In the genomic region with DNA sequence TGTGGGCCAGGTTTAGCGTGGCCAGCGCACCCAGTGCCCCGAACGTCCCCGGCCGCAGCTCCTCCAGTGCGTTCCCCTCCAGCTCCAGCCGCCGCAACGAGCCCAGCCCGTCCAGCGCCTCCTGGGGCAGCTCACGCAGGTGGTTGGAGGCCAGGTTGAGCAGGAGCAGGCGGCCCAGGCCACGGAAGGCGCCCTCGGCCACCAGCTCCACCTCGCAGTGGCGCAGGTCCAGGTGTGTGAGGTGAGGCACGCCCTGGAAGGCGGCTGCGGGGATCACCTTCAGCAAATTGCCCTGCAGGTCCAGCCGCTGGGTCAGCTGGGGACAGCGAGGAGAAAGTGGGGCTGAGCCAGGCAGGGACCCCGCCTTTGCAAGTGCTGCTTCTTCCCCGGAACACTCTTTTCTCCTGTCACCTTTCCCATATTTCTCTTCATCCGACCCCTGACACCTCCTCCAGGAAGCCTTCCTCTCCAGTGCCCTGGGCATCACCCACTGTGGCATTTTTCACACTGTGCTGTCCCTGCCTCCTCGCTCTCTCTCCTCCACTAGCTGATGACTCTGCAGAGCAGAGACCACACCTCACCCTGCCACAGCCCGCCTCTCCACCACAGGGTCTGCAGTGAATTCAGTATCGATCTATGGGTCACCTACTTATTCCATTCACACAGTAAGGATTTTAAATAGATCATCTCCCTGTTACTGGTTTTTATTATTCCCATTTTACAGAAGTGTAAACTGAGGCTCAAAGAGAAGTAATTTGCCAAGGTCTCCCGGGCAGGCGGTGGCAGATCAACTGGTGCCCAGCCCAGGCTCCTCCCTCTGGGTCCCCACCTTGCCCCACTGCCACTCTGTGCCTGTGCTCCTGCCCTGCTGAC, we compare ENCODE assay signal across 11 cellular contexts. TPM values are rescaled to one million over a fixed set of nuclear protein-coding genes. Genes with fewer than 3 reads are reported as not detected.
DNase-seq lines count a peak whose midpoint lies in the region; ATAC-seq and TF ChIP-seq lines count a peak whose summit lies in the region.
"Had no signal": no experiment of that assay in that cellular context is flagged by ENCODE, and none has a peak within 500 bp of the region (broad histone marks: within the 10 kb centered on the region; RNA-seq: fewer than 3 reads in every experiment).

No MANE protein-coding gene starts in this region.

- peak overlapping the region; percentile 49 for H3K4me3 Mint-ChIP-seq in activated T-cell treated with anti-CD3 and anti-CD28 coated beads, Interleukin-2, amount 50 U/mL, for 24 hours
- peak overlapping the region; percentile 9 for H3K4me3 Mint-ChIP-seq in activated naive CD8-positive, alpha-beta T cell treated with anti-CD3 and anti-CD28 coated beads for 36 hours

- no peak for DNase-seq in activated T-cell treated with anti-CD3 and anti-CD28 coated beads, Interleukin-2, amount 50 U/mL, for 24 hours
- DNase-seq in activated T-cell treated with anti-CD3 and anti-CD28 coated beads for 4 hours = no peak
- DNase-seq in activated naive CD8-positive, alpha-beta T cell treated with anti-CD3 and anti-CD28 coated beads for 36 hours = no peak
- peak in 1 of 2 donors; percentile 14 for DNase-seq in left colon
- DNase-seq in suprapubic skin (ENCODE audit: low spot score in 2 of 2) = no peak
- no peak for DNase-seq in DMS79 (lab: John Stamatoyannopoulos, UW)
- DNase-seq in COR-L47 (lab: John Stamatoyannopoulos, UW) = no peak
- DNase-seq: Kasumi-1, NCI-H510A had no signal

- peak; percentile 14 for ATAC-seq in left colon
- ATAC-seq in GM19467 (IDR thresholded peaks at IDR 0.05; ENCODE audit: unreplicated experiment) = no peak
- ATAC-seq: SK-N-SH treated with all-trans-retinoic acid at 6 μM for 48 hours had no signal

- TF ChIP-seq CTCF in suprapubic skin (IDR thresholded peaks at IDR 0.05) = no peak

- no peaks in the 10 kb centered on the region for H3K36me3 ChIP-seq in suprapubic skin

- H3K4me1 Mint-ChIP-seq in activated T-cell treated with anti-CD3 and anti-CD28 coated beads, Interleukin-2, amount 50 U/mL, for 24 hours (ENCODE audit: low read depth) = peaks cover 11% of the 10 kb centered on the region
- H3K4me1 Mint-ChIP-seq in activated naive CD8-positive, alpha-beta T cell treated with anti-CD3 and anti-CD28 coated beads for 36 hours = peaks cover 2% of the 10 kb centered on the region

- peaks cover 3% of the 10 kb centered on the region for H3K36me3 Mint-ChIP-seq in activated T-cell treated with anti-CD3 and anti-CD28 coated beads, Interleukin-2, amount 50 U/mL, for 24 hours (ENCODE audit: low read depth)
- peaks cover 2% of the 10 kb centered on the region for H3K36me3 Mint-ChIP-seq in activated naive CD8-positive, alpha-beta T cell treated with anti-CD3 and anti-CD28 coated beads for 36 hours

- H3K9me3 ChIP-seq in suprapubic skin = no peaks in the 10 kb centered on the region

- 72% methylated on average over 23 of the region's 32 CpGs for WGBS in suprapubic skin

- H3K4me1 ChIP-seq in suprapubic skin = peaks cover 30% of the 10 kb centered on the region

- no peak for TF ChIP-seq POLR2A in suprapubic skin (IDR thresholded peaks at IDR 0.05)

- intact Hi-C loops in left colon (cut with DNase I, micrococcal nuclease) = no loop called here

- peak overlapping the region; percentile 66 for H3K27ac ChIP-seq in suprapubic skin

- H3K9me3 Mint-ChIP-seq in activated T-cell treated with anti-CD3 and anti-CD28 coated beads, Interleukin-2, amount 50 U/mL, for 24 hours = no peaks in the 10 kb centered on the region
- H3K9me3 Mint-ChIP-seq in activated naive CD8-positive, alpha-beta T cell treated with anti-CD3 and anti-CD28 coated beads for 36 hours = no peaks in the 10 kb centered on the region

- no peaks in the 10 kb centered on the region for H3K27me3 Mint-ChIP-seq in activated T-cell treated with anti-CD3 and anti-CD28 coated beads, Interleukin-2, amount 50 U/mL, for 24 hours
- no peaks in the 10 kb centered on the region for H3K27me3 Mint-ChIP-seq in activated naive CD8-positive, alpha-beta T cell treated with anti-CD3 and anti-CD28 coated beads for 36 hours

- TF ChIP-seq EP300 in suprapubic skin (IDR thresholded peaks at IDR 0.05) = no peak

- H3K27ac Mint-ChIP-seq in activated T-cell treated with anti-CD3 and anti-CD28 coated beads, Interleukin-2, amount 50 U/mL, for 24 hours = peak overlapping the region; percentile 62
- H3K27ac Mint-ChIP-seq in activated naive CD8-positive, alpha-beta T cell treated with anti-CD3 and anti-CD28 coated beads for 36 hours = no peak overlapping the region

- H3K4me3 ChIP-seq in suprapubic skin = peak overlapping the region; percentile 69

- no peaks in the 10 kb centered on the region for H3K27me3 ChIP-seq in suprapubic skin

RNA-seq across cellular contexts. Expression of gene CHADL, which starts 1.9 kb away (rescaled TPM):
- under 1 TPM; 0.22 to 0.39 TPM for total RNA-seq in activated naive CD8-positive, alpha-beta T cell treated with anti-CD3 and anti-CD28 coated beads for 36 hours
- 1 to 10 TPM in 1 of 2 donors, under 1 TPM in 1; 0.61 to 2.6 TPM for total RNA-seq in left colon
- 10 to 100 TPM in 3 of 4 donors, 1 to 10 TPM in 1; 9.5 to 18.8 (median 15.7) TPM for total RNA-seq in suprapubic skin

RNA-seq across cellular contexts. Expression of gene L3MBTL2, which starts 33.7 kb away (rescaled TPM):
- total RNA-seq in activated naive CD8-positive, alpha-beta T cell treated with anti-CD3 and anti-CD28 coated beads for 36 hours = 10 to 100 TPM; 40.8 to 46.6 TPM
- total RNA-seq in left colon = 10 to 100 TPM; 16.1 to 18.9 TPM
- 10 to 100 TPM; 13.2 to 36.5 (median 17.4) TPM for total RNA-seq in suprapubic skin

RNA-seq across cellular contexts. Expression of gene RANGAP1, which starts 47.2 kb away (rescaled TPM):
- total RNA-seq in activated naive CD8-positive, alpha-beta T cell treated with anti-CD3 and anti-CD28 coated beads for 36 hours = 100 to 1,000 TPM; 176 to 177 TPM
- total RNA-seq in left colon (10 to 100 TPM; 28.4 to 35.1 TPM), suprapubic skin (100 to 1,000 TPM; 112 to 120 (median 114) TPM)
